ENCODE assay signal across 8 cellular contexts in genomic region chr1:165717918-165718515, GRCh38. TPM values are rescaled to one million over a fixed set of nuclear protein-coding genes. Genes with fewer than 3 reads are reported as not detected.
DNase-seq lines count a peak whose midpoint lies in the region; ATAC-seq and TF ChIP-seq lines count a peak whose summit lies in the region.

No MANE protein-coding gene starts in this region.

- 31% methylated on average over 4 of the region's 4 CpGs for WGBS in suprapubic skin

- H3K27ac ChIP-seq in coronary artery (no peak overlapping the region), suprapubic skin (no peak overlapping the region)

- peak; percentile 70 for DNase-seq in COLO829 (ENCODE audit: low spot score)
- peak; percentile 21 for DNase-seq in SHP77 treated with DMSO at 0.1 percent for 48 hours (lab: John Stamatoyannopoulos, UW)
- no peak for DNase-seq in coronary artery (ENCODE audit: low spot score)
- DNase-seq in medulla oblongata (ENCODE audit: extremely low spot score): peak; percentile 77
- DNase-seq in suprapubic skin (ENCODE audit: low spot score in 2 of 2): no peak

- TF ChIP-seq POLR2A in suprapubic skin (IDR thresholded peaks at IDR 0.05): no peak

- H3K36me3 ChIP-seq in suprapubic skin: no peaks in the 10 kb centered on the region

- H3K9me3 ChIP-seq in suprapubic skin: no peaks in the 10 kb centered on the region

- no peaks in the 10 kb centered on the region for H3K4me1 ChIP-seq in suprapubic skin

- H3K4me3 ChIP-seq in coronary artery (no peak overlapping the region), suprapubic skin (no peak overlapping the region)

- no peak for TF ChIP-seq EP300 in suprapubic skin (IDR thresholded peaks at IDR 0.05)

- TF ChIP-seq CTCF in LNCAP (IDR thresholded peaks at IDR 0.05): peak; percentile 98
- peak; percentile 33 for TF ChIP-seq CTCF in coronary artery (IDR thresholded peaks at IDR 0.05)
- TF ChIP-seq CTCF in suprapubic skin (IDR thresholded peaks at IDR 0.05): peak in 1 of 2 donors; percentile 37

- peak; percentile 82 for ATAC-seq in GM18868 (IDR thresholded peaks at IDR 0.05; ENCODE audit: unreplicated experiment)
- ATAC-seq in HG02840 (IDR thresholded peaks at IDR 0.05; ENCODE audit: low FRiP score, unreplicated experiment): no peak

- no peaks in the 10 kb centered on the region for H3K27me3 ChIP-seq in suprapubic skin

RNA-seq across cellular contexts. Expression of gene ALDH9A1, which starts 19.7 kb away (rescaled TPM):
- 10 to 100 TPM; 59.7 to 91.5 (median 76.9) TPM for total RNA-seq in suprapubic skin

RNA-seq across cellular contexts. Expression of gene TMCO1, which starts 50.7 kb away (rescaled TPM):
- total RNA-seq in suprapubic skin: 10 to 100 TPM; 31.4 to 53.8 (median 46.0) TPM

Comparison
In these comparisons a context has a peak if more than half of its experiments do, and no peak if none do; other contexts are left out.
1. DNase-seq: peak in COLO829 (single experiment), SHP77 treated with DMSO at 0.1 percent for 48 hours (single experiment) and medulla oblongata (single experiment); none in coronary artery (single experiment) and suprapubic skin (0 of 2).